8 cellular contexts compared by ENCODE assay signal in genomic region chr10:79266092-79266491, GRCh38.
A peak's percentile ranks its signal among the peaks of the same experiment; 100 is the strongest.
DNase-seq lines count a peak whose midpoint lies in the region; ATAC-seq and TF ChIP-seq lines count a peak whose summit lies in the region.

No MANE protein-coding gene starts in this region.

- no peaks in the 10 kb centered on the region for H3K9me3 ChIP-seq in SJSA1 (replicated peaks)
- H3K9me3 ChIP-seq in right cardiac atrium (ENCODE audit: control insufficient read depth, low read length): no peaks in the 10 kb centered on the region
- H3K9me3 ChIP-seq in upper lobe of right lung: no peaks in the 10 kb centered on the region
- H3K9me3 ChIP-seq in effector memory CD4-positive, alpha-beta T cell (ENCODE audit: control insufficient read depth, low read length): no peaks in the 10 kb centered on the region

- TF ChIP-seq CTCF in upper lobe of right lung (IDR thresholded peaks at IDR 0.05): no peak

- peak overlapping the region; percentile 76 for H3K27ac ChIP-seq in SJSA1
- H3K27ac ChIP-seq in right cardiac atrium (ENCODE audit: low read length): peak overlapping the region; percentile 76
- peak overlapping the region; percentile 85 for H3K27ac ChIP-seq in upper lobe of right lung
- H3K27ac ChIP-seq in effector memory CD4-positive, alpha-beta T cell (ENCODE audit: insufficient read depth, low read length, poor library complexity, severe bottlenecking): no peak overlapping the region

- DNase-seq in SJSA1 (ENCODE audit: low read depth in 1 of 2, low spot score in 2 of 2): no peak
- DNase-seq in right cardiac atrium: peak in 2 of 3 donors; percentile 54 to 71
- no peak for DNase-seq in upper lobe of right lung
- no peak for DNase-seq in C1 segment of cervical spinal cord (lab: John Stamatoyannopoulos, UW)
- no peak for DNase-seq in left colon
- no peak for DNase-seq in effector memory CD4-positive, alpha-beta T cell

- H3K4me3 ChIP-seq in SJSA1: no peak overlapping the region
- H3K4me3 ChIP-seq in right cardiac atrium (ENCODE audit: low read length): no peak overlapping the region
- H3K4me3 ChIP-seq in upper lobe of right lung: no peak overlapping the region
- no peak overlapping the region for H3K4me3 ChIP-seq in effector memory CD4-positive, alpha-beta T cell (ENCODE audit: insufficient read depth, low read depth, low read length, poor library complexity, severe bottlenecking)

- peak; percentile 19 for ATAC-seq in GM18858 (IDR thresholded peaks at IDR 0.05; ENCODE audit: unreplicated experiment)
- ATAC-seq in HG02642 (IDR thresholded peaks at IDR 0.05; ENCODE audit: poor library complexity, unreplicated experiment): peak; percentile 39
- ATAC-seq in right cardiac atrium: no peak
- peak; percentile 13 for ATAC-seq in upper lobe of right lung
- ATAC-seq in left colon: no peak

- H3K27me3 ChIP-seq in SJSA1 (replicated peaks) (no peaks in the 10 kb centered on the region), right cardiac atrium (ENCODE audit: control insufficient read depth, insufficient read depth) (no peaks in the 10 kb centered on the region), upper lobe of right lung (no peaks in the 10 kb centered on the region)
- H3K27me3 ChIP-seq in effector memory CD4-positive, alpha-beta T cell (replicated peaks; ENCODE audit: control insufficient read depth, insufficient read depth, low read length, poor library complexity, severe bottlenecking): no peaks in the 10 kb centered on the region

- 53% methylated on average over 6 of the region's 6 CpGs for WGBS in right cardiac atrium

- H3K36me3 ChIP-seq in SJSA1 (peaks cover 64% of the 10 kb centered on the region), upper lobe of right lung (peaks cover 3% of the 10 kb centered on the region)
- H3K36me3 ChIP-seq in effector memory CD4-positive, alpha-beta T cell (ENCODE audit: control insufficient read depth, insufficient read depth, low read length): no peaks in the 10 kb centered on the region

- intact Hi-C loops in right cardiac atrium (cut with DNase I): no loop called here
- intact Hi-C loops in upper lobe of right lung (cut with DNase I): no loop called here
- intact Hi-C loops in left colon (cut with DNase I, micrococcal nuclease): no loop called here

- H3K4me1 ChIP-seq in SJSA1 (replicated peaks): peaks cover 32% of the 10 kb centered on the region
- H3K4me1 ChIP-seq in right cardiac atrium (ENCODE audit: control insufficient read depth, insufficient read depth, low read length): peaks cover 29% of the 10 kb centered on the region
- H3K4me1 ChIP-seq in upper lobe of right lung: peaks cover 80% of the 10 kb centered on the region
- peaks cover 3% of the 10 kb centered on the region for H3K4me1 ChIP-seq in effector memory CD4-positive, alpha-beta T cell (ENCODE audit: control insufficient read depth, insufficient read depth, low read length, poor library complexity, severe bottlenecking)

Comparison
In these comparisons a context has a peak if more than half of its experiments do, and no peak if none do; other contexts are left out.
1. ATAC-seq: peak in GM18858 (single experiment), HG02642 (single experiment) and upper lobe of right lung (single experiment); none in right cardiac atrium (0 of 2) and left colon (single experiment).
2. DNase-seq: peak in right cardiac atrium (2 of 3); none in SJSA1 (0 of 2), upper lobe of right lung (single experiment), C1 segment of cervical spinal cord (0 of 14), left colon (0 of 2) and effector memory CD4-positive, alpha-beta T cell (0 of 3).